Comparison of ENCODE assay signal across 1 cellular context in the genomic region with DNA sequence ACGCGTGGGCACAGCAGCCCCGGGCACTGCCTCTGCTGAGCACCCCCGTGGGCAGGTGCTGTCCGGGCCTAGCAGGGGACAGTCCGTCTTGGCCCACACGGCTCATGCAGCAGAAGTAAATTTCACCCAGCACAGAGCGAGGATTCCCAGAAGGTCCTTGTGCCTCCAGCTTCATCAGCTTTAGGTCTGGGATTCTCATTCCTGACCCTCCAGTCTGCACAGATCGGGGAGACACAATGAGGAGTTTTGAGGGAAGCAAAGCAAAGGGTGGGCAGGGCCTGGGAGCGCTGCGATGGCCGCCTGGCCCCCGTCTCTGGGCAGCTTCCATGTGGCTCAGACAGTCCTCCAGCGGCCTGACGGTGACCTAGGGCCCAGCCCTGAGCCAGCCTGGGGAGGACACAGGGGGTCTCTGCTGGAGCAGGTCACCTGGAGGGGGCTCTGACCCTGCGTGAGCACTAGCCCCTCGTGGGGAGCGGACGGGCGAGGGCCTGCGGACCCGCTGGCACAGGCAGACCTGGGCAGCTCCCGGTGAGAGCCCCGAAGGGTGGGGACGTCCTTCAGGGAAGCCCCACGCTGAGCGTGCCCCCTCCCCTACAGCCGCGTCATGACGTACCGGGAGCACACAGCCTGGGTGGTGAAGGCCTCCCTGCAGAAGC.
TF ChIP-seq lines count a peak whose summit lies in the region.

No MANE protein-coding gene starts in this region.

TF ChIP-seq in HepG2, 621 proteins besides CTCF, POLR2A, EP300 and RAD21:
- no peak for TF ChIP-seq MYNN (CRISPR knock-in tag; IDR thresholded peaks at IDR 0.05; ENCODE audit: low read depth)
- TF ChIP-seq AGO2 (optimal IDR thresholded peaks at IDR 0.05; ENCODE audit: low read depth, low read length) = peak; percentile 47
